21 cellular contexts compared by ENCODE assay signal in the genomic region with DNA sequence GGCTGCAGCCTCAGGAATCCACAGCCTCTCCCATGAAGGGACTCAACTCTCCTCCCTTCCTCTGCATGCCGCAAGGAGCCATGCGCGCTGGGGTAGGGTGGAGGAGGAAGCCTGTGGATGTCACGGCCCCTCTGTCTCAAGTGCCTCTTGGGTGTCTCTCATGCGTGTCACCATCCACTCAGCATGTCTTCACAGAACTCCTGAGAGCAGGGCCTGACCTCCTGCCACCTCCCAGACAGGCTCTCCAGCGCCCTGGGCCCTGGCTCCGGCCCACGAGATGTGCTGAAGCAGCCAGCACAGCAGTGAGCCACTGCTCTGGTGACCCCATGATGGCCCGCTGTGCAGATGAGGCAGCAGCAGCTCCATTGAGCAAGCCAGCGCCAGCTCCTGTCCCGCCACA. TPM values are rescaled to one million over a fixed set of nuclear protein-coding genes. Genes with fewer than 3 reads are reported as not detected.
"Had no signal": no experiment of that assay in that cellular context is flagged by ENCODE, and none has a peak within 500 bp of the region (broad histone marks: within the 10 kb centered on the region; RNA-seq: fewer than 3 reads in every experiment).

No MANE protein-coding gene starts in this region.

- H3K9me3 ChIP-seq: esophagus muscularis mucosa, gastrocnemius medialis, right atrium auricular region, sigmoid colon, uterus had no signal

- H3K36me3 ChIP-seq: esophagus muscularis mucosa, gastrocnemius medialis, right atrium auricular region, sigmoid colon, uterus had no signal

- DNase-seq: effector memory CD8-positive, alpha-beta T cell; gastrocnemius medialis; glutamatergic neuron; immature natural killer cell; left colon; left ventricle myocardium superior; mesenchymal stem cell; naive B cell; sigmoid colon; stimulated activated CD4-positive, alpha-beta T cell treated with anti-CD3 and anti-CD28 coated beads, Interleukin-12 subunit alpha, Interleukin-12 subunit beta, amount 100 ng/mL, for 4 hours; stimulated activated naive CD4-positive, alpha-beta T cell treated with Interleukin-2 at 50 U/mL for 16 hours; uterus had no signal

- H3K4me1 ChIP-seq: esophagus muscularis mucosa, gastrocnemius medialis, right atrium auricular region, sigmoid colon, uterus had no signal

- H3K27ac ChIP-seq: epithelial cell of prostate, esophagus muscularis mucosa, gastrocnemius medialis, right atrium auricular region, sigmoid colon, skin epidermis, uterus had no signal

- H3K27me3 ChIP-seq: uterus had no signal

- H3K4me3 ChIP-seq: esophagus muscularis mucosa, gastrocnemius medialis, lung, right atrium auricular region, sigmoid colon, skin epidermis, uterus had no signal

RNA-seq across cellular contexts. Expression of a gene that starts 25.9 kb away (rescaled TPM):
- total RNA-seq: esophagus muscularis mucosa, fibroblast of villous mesenchyme, gastrocnemius medialis, kidney epithelial cell, left colon, left ventricle myocardium superior, lung, omental fat pad, right atrium auricular region, sigmoid colon, uterus had no signal
- polyA plus RNA-seq: immature natural killer cell, lung, sigmoid colon, thymus had no signal
